21 cellular contexts compared by ENCODE assay signal in the genomic region with DNA sequence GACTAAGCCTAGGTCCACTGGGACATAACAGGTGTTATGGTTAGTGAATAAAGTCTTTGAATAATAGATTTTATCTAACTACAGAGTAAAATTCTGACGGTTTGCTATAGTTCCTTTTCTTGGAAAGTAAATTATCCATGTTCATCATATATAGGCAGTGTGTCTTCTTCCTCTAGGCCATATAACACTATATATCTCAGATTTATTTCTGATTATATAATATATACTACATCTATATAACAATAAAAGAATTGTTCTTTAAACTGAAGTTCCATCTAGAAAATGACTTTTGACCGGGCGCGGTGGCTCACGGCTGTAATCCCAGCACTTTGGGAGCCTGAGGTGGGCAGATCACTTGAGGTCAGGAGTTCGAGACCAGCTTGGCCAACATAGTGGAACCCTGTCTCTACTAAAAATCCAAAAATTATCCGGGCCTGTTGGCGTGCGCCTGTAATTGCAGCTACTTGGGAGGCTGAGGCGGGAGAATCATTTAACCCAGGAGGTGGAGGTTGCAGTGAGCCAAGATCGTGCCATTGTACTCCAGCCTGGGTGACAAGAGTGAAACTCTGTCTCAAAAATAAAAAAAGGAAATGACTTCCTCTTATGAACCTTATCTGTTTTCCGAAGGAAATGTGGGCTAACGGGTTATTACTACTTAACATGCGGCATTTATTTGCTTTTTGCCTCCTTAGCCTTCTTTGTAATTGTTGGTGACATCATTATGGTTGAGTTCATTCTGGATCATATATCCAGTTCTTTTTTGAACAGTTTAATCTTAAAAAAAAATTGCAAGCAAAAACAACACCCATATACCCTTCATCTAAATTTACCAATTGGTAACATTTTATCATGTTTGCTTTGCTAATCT. TPM values are rescaled to one million over a fixed set of nuclear protein-coding genes. Genes with fewer than 3 reads are reported as not detected.
A peak's percentile ranks its signal among the peaks of the same experiment; 100 is the strongest.
DNase-seq lines count a peak whose midpoint lies in the region; ATAC-seq and TF ChIP-seq lines count a peak whose summit lies in the region.
"Had no signal": no experiment of that assay in that cellular context is flagged by ENCODE, and none has a peak within 500 bp of the region (broad histone marks: within the 10 kb centered on the region; RNA-seq: fewer than 3 reads in every experiment).

No MANE protein-coding gene starts in this region.

- DNase-seq in activated CD8-positive, alpha-beta memory T cell treated with anti-CD3 and anti-CD28 coated beads for 24 hours: peak; percentile 40
- no peak for DNase-seq in activated CD8-positive, alpha-beta memory T cell treated with anti-CD3 and anti-CD28 coated beads, Interleukin-2, amount 50 U/mL, for 48 hours
- DNase-seq in UCSD-AML1 (lab: John Stamatoyannopoulos, UW; ENCODE audit: unreplicated experiment) (peak; percentile 29), mucosa of descending colon (peak in 2 of 3 donors; percentile 49 to 81), breast epithelium (ENCODE audit: low spot score in 2 of 2) (no peak), NCI-H1694 (lab: John Stamatoyannopoulos, UW) (no peak)
- no peak for DNase-seq in stimulated activated CD4-positive, alpha-beta T cell treated with anti-CD3 and anti-CD28 coated beads, Interleukin-2, amount 100 ng/mL, for 48 hours
- DNase-seq: activated CD4-positive, alpha-beta T cell treated with anti-CD3 and anti-CD28 coated beads for 4 hours; activated naive CD8-positive, alpha-beta T cell treated with anti-CD3 and anti-CD28 coated beads, Interleukin-2, amount 10 ng/mL, durations not matched to agents 7 days and 5 days; activated T-cell treated with anti-CD3 and anti-CD28 coated beads for 4 hours; brain microvascular endothelial cell; CD4-positive, CD25-positive, alpha-beta regulatory T cell; DND-41; gastrocnemius medialis; NCI-H187 treated with DMSO at 0.1 percent for 48 hours; nucleus accumbens; stimulated activated naive CD4-positive, alpha-beta T cell; upper lobe of left lung had no signal

- POLR2A ChIA-PET in HEK293 (lab: Yijun Ruan, JAX): no interaction called here

- H3K4me3 ChIP-seq in HEK293 (ENCODE audit: low read depth, low read length) (no peak overlapping the region), mucosa of descending colon (no peak overlapping the region), breast epithelium (no peak overlapping the region)
- H3K4me3 ChIP-seq: gastrocnemius medialis, right atrium auricular region, upper lobe of left lung had no signal

- intact Hi-C loops in mucosa of descending colon (cut with DNase I, micrococcal nuclease): no loop called here
- intact Hi-C loops in breast epithelium (cut with DNase I; ENCODE audit: low total_unique reads): no loop called here

- no peaks in the 10 kb centered on the region for H3K9me3 ChIP-seq in HEK293 (ENCODE audit: control insufficient read depth, insufficient read depth, low read depth, low read length)
- H3K9me3 ChIP-seq in mucosa of descending colon: no peaks in the 10 kb centered on the region
- H3K9me3 ChIP-seq in breast epithelium: peaks cover 0 to 5% of the 10 kb centered on the region in 2 donors
- H3K9me3 ChIP-seq: gastrocnemius medialis, right atrium auricular region, upper lobe of left lung had no signal

- no peak for TF ChIP-seq POLR2A in breast epithelium (IDR thresholded peaks at IDR 0.05)

- no peak for TF ChIP-seq CTCF in HEK293 (tag by site-specific recombination; IDR thresholded peaks at IDR 0.05)
- TF ChIP-seq CTCF in mucosa of descending colon (IDR thresholded peaks at IDR 0.05): no peak
- no peak for TF ChIP-seq CTCF in breast epithelium (IDR thresholded peaks at IDR 0.05)

- no peak overlapping the region for H3K27ac ChIP-seq in HEK293 (ENCODE audit: extremely low read depth, low read depth, low read length)
- no peak overlapping the region for H3K27ac ChIP-seq in breast epithelium
- H3K27ac ChIP-seq: brain microvascular endothelial cell, gastrocnemius medialis, right atrium auricular region, upper lobe of left lung had no signal

- peaks cover 7% of the 10 kb centered on the region; the same call in 1 of the 2 replicates for H3K4me1 ChIP-seq in HEK293 (ENCODE audit: control insufficient read depth, insufficient read depth, low read length)
- peaks cover 9% of the 10 kb centered on the region for H3K4me1 ChIP-seq in mucosa of descending colon (ENCODE audit: low read depth)
- no peaks in the 10 kb centered on the region for H3K4me1 ChIP-seq in breast epithelium
- H3K4me1 ChIP-seq: gastrocnemius medialis, right atrium auricular region had no signal

- CTCF ChIA-PET in HEK293 (lab: Yijun Ruan, JAX): interaction anchor here (0.7 to 1.7 kb wide), 3 partner anchors 8 to 368 kb away, joined by 3 to 4 read pairs (median 3); no protein-coding TSS in a partner anchor

- no peaks in the 10 kb centered on the region for H3K27me3 ChIP-seq in breast epithelium
- H3K27me3 ChIP-seq: brain microvascular endothelial cell, gastrocnemius medialis, right atrium auricular region, upper lobe of left lung had no signal

- H3K36me3 ChIP-seq in HEK293 (ENCODE audit: control insufficient read depth in 2 of 2, insufficient read depth in 1 of 2, low read length in 2 of 2) (peaks cover 72 to 85% of the 10 kb centered on the region in 2 experiments), mucosa of descending colon (ENCODE audit: low read depth) (no peaks in the 10 kb centered on the region), breast epithelium (peaks cover 3% of the 10 kb centered on the region)

- ATAC-seq in mucosa of descending colon: peak; percentile 85
- ATAC-seq: gastrocnemius medialis, Panc1 had no signal

TF ChIP-seq in HEK293, 187 proteins besides CTCF, POLR2A, EP300 and RAD21 (continues in another document):
- peak; percentile 87 for TF ChIP-seq ZEB2 (tag by site-specific recombination; IDR thresholded peaks at IDR 0.05)
- TF ChIP-seq GLI2 (tag by site-specific recombination; IDR thresholded peaks at IDR 0.05; ENCODE audit: borderline replicate concordance, low read depth): 0 out of 2 replicates have a peak, but pooled peaks have one; percentile 7
- no peak for TF ChIP-seq ZNF549 (tag by site-specific recombination; IDR thresholded peaks at IDR 0.05)
- TF ChIP-seq, protein P1, sequence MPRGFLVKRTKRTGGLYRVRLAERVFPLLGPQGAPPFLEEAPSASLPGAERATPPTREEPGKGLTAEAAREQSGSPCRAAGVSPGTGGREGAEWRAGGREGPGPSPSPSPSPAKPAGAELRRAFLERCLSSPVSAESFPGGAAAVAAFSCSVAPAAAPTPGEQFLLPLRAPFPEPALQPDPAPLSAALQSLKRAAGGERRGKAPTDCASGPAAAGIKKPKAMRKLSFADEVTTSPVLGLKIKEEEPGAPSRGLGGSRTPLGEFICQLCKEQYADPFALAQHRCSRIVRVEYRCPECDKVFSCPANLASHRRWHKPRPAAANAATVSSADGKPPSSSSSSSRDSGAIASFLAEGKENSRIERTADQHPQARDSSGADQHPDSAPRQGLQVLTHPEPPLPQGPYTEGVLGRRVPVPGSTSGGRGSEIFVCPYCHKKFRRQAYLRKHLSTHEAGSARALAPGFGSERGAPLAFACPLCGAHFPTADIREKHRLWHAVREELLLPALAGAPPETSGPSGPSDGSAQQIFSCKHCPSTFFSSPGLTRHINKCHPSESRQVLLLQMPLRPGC (tag by site-specific recombination; IDR thresholded peaks at IDR 0.05): 0 out of 2 replicates have a peak, but pooled peaks have one; percentile 37
- TF ChIP-seq, protein P2, sequence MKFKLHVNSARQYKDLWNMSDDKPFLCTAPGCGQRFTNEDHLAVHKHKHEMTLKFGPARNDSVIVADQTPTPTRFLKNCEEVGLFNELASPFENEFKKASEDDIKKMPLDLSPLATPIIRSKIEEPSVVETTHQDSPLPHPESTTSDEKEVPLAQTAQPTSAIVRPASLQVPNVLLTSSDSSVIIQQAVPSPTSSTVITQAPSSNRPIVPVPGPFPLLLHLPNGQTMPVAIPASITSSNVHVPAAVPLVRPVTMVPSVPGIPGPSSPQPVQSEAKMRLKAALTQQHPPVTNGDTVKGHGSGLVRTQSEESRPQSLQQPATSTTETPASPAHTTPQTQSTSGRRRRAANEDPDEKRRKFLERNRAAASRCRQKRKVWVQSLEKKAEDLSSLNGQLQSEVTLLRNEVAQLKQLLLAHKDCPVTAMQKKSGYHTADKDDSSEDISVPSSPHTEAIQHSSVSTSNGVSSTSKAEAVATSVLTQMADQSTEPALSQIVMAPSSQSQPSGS (tag by site-specific recombination; IDR thresholded peaks at IDR 0.05; ENCODE audit: low read depth): peak; percentile 64
- peak; percentile 79 for TF ChIP-seq ZNF629 (tag by site-specific recombination; IDR thresholded peaks at IDR 0.05)
- peak; percentile 77 for TF ChIP-seq OSR2 (tag by site-specific recombination; IDR thresholded peaks at IDR 0.05)
- no peak for TF ChIP-seq ZNF138 (tag by site-specific recombination; IDR thresholded peaks at IDR 0.05; ENCODE audit: borderline replicate concordance)
- TF ChIP-seq ZNF10 (tag by site-specific recombination; IDR thresholded peaks at IDR 0.05): no peak
- TF ChIP-seq, protein P3, sequence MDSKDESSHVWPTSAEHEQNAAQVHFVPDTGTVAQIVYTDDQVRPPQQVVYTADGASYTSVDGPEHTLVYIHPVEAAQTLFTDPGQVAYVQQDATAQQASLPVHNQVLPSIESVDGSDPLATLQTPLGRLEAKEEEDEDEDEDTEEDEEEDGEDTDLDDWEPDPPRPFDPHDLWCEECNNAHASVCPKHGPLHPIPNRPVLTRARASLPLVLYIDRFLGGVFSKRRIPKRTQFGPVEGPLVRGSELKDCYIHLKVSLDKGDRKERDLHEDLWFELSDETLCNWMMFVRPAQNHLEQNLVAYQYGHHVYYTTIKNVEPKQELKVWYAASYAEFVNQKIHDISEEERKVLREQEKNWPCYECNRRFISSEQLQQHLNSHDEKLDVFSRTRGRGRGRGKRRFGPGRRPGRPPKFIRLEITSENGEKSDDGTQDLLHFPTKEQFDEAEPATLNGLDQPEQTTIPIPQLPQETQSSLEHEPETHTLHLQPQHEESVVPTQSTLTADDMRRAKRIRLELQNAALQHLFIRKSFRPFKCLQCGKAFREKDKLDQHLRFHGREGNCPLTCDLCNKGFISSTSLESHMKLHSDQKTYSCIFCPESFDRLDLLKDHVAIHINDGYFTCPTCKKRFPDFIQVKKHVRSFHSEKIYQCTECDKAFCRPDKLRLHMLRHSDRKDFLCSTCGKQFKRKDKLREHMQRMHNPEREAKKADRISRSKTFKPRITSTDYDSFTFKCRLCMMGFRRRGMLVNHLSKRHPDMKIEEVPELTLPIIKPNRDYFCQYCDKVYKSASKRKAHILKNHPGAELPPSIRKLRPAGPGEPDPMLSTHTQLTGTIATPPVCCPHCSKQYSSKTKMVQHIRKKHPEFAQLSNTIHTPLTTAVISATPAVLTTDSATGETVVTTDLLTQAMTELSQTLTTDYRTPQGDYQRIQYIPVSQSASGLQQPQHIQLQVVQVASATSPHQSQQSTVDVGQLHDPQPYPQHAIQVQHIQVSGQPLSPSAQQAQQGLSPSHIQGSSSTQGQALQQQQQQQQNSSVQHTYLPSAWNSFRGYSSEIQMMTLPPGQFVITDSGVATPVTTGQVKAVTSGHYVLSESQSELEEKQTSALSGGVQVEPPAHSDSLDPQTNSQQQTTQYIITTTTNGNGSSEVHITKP (tag by site-specific recombination; IDR thresholded peaks at IDR 0.05): peak; percentile 68

RNA-seq across cellular contexts. Expression of a gene that starts 29.2 kb away (rescaled TPM):
- 10 to 100 TPM; 34.9 to 37.1 (median 35.1) TPM for total RNA-seq in mucosa of descending colon
- 10 to 100 TPM; 25.1 to 45.5 (median 35.4) TPM for total RNA-seq in breast epithelium

Comparison
In these comparisons a context has a peak if more than half of its experiments do, and no peak if none do; other contexts are left out.
1. DNase-seq: peak in activated CD8-positive, alpha-beta memory T cell treated with anti-CD3 and anti-CD28 coated beads for 24 hours (single experiment), UCSD-AML1 (single experiment) and mucosa of descending colon (2 of 3); none in activated CD8-positive, alpha-beta memory T cell treated with anti-CD3 and anti-CD28 coated beads, Interleukin-2, amount 50 U/mL, for 48 hours (single experiment), breast epithelium (0 of 2), NCI-H1694 (single experiment) and stimulated activated CD4-positive, alpha-beta T cell treated with anti-CD3 and anti-CD28 coated beads, Interleukin-2, amount 100 ng/mL, for 48 hours (0 of 2).